ENCODE assay signal across 18 cellular contexts in the genomic region with DNA sequence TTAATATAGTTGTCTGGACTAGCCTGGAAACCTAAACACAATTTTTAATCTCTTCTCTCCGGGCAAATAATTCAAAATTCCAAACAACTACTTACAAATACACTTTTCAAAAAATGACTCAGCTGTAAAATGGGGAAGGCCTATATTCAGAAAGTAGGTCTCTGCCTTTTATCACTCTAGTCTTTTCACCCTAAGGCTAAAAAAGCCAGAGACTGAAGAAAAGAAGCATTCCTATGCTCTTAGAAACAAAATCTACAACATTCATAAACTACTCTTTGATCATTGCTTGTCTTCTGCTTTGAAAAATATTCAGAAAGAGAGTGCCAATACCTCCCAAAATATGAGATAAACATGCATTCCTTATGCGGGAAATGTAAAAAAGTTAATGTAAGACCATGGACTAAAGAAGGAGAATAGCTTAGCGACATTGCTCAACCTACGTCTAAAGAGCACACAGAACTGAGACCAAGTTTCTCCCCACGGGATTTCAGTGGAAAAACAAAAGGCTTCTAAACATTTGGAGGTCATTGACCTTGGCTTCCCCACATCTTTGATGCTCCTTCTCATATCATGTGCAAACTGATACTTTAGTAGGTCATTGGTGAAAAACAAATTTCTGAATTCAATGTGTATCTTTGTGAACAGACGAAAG.
DNase-seq lines count a peak whose midpoint lies in the region; ATAC-seq, FAIRE-seq and TF ChIP-seq lines count a peak whose summit lies in the region.
"Had no signal": no experiment of that assay in that cellular context is flagged by ENCODE, and none has a peak within 500 bp of the region (broad histone marks: within the 10 kb centered on the region; RNA-seq: fewer than 3 reads in every experiment).

No MANE protein-coding gene starts in this region.

- H3K36me3 Mint-ChIP-seq in nephron progenitor cell (ENCODE audit: low read depth) = no peaks in the 10 kb centered on the region

- TF ChIP-seq CTCF in nephron progenitor cell (IDR thresholded peaks at IDR 0.05) (no peak), testis (IDR thresholded peaks at IDR 0.05) (no peak)

- H3K4me3 ChIP-seq in SK-N-MC (peak overlapping the region; percentile 34), testis (no peak overlapping the region)

- intact Hi-C loops in testis (cut with DNase I; ENCODE audit: low total_unique reads) = no loop called here

- H3K9me3 ChIP-seq in SK-N-MC (ENCODE audit: low read depth, low read length) (no peaks in the 10 kb centered on the region), testis (no peaks in the 10 kb centered on the region)

- H3K9me3 Mint-ChIP-seq in nephron progenitor cell = no peaks in the 10 kb centered on the region
- H3K9me3 Mint-ChIP-seq: CD4-positive, alpha-beta T cell had no signal

- DNase-seq in SK-N-MC (ENCODE audit: low read depth, low spot score) (no peak), nephron progenitor cell (no peak), testis (peak; percentile 46), glomerular visceral epithelial cell (ENCODE audit: extremely low spot score) (no peak), AG08395 (ENCODE audit: low spot score) (no peak)
- DNase-seq in activated CD4-positive, alpha-beta T cell treated with anti-CD3 and anti-CD28 coated beads for 4 hours = no peak
- DNase-seq: ACHN; C1 segment of cervical spinal cord; Calu3; CD4-positive, alpha-beta T cell; DMS 273 treated with DMSO at 0.1 percent for 48 hours; HCEC 1CT; HFFc6 had no signal

- WGBS in testis, 2 donors = 53 to 59% methylated on average over 6 of the region's 6 CpGs

- H3K4me1 ChIP-seq in testis = peaks cover 10% of the 10 kb centered on the region

- H3K27ac Mint-ChIP-seq in nephron progenitor cell = peak overlapping the region; percentile 5
- H3K27ac Mint-ChIP-seq: B cell; CD4-positive, alpha-beta T cell; HFFc6 had no signal

- no peaks in the 10 kb centered on the region for H3K27me3 ChIP-seq in testis

- H3K27ac ChIP-seq in SK-N-MC (peak overlapping the region; percentile 88), testis (peak overlapping the region; percentile 42 to 65)
- H3K27ac ChIP-seq: HL-60 had no signal

- peak; percentile 4 for FAIRE-seq in endometrium (lab: Jason Lieb, UNC)
- FAIRE-seq: H1 had no signal

- TF ChIP-seq POLR2A in testis (IDR thresholded peaks at IDR 0.05) = no peak

- peaks cover 4% of the 10 kb centered on the region for H3K27me3 Mint-ChIP-seq in nephron progenitor cell (ENCODE audit: low read depth, poor library complexity)

- H3K9ac ChIP-seq in SK-N-MC (ENCODE audit: insufficient read length) = no peak overlapping the region

- no peak overlapping the region for H3K4me3 Mint-ChIP-seq in nephron progenitor cell
- H3K4me3 Mint-ChIP-seq: B cell; CD4-positive, alpha-beta T cell; HFFc6 had no signal

- H3K36me3 ChIP-seq in SK-N-MC (ENCODE audit: insufficient read depth, low read length) = no peaks in the 10 kb centered on the region
- no peaks in the 10 kb centered on the region for H3K36me3 ChIP-seq in testis (ENCODE audit: low read depth, missing control alignments)

- peaks cover 21% of the 10 kb centered on the region for H3K4me1 Mint-ChIP-seq in nephron progenitor cell
- H3K4me1 Mint-ChIP-seq: B cell had no signal

- ATAC-seq in HG03045 (IDR thresholded peaks at IDR 0.05; ENCODE audit: unreplicated experiment) = no peak
